Comparison of ENCODE assay signal across 8 cellular contexts in genomic region chr11:12043959-12044772, GRCh38. TPM values are rescaled to one million over a fixed set of nuclear protein-coding genes. Genes with fewer than 3 reads are reported as not detected.
DNase-seq lines count a peak whose midpoint lies in the region; ATAC-seq, FAIRE-seq and TF ChIP-seq lines count a peak whose summit lies in the region.

No MANE protein-coding gene starts in this region.

- intact Hi-C loops in GM12878 (cut with micrococcal nuclease; ENCODE audit: unreplicated experiment) (loop anchor here (1.0 kb wide), 2 partner anchors 113 to 255 kb away; no protein-coding TSS in a partner anchor), sigmoid colon (cut with DNase I) (loop anchor here (1.0 to 5.0 kb wide), 3 partner anchors 67 to 245 kb away; no protein-coding TSS in a partner anchor)

- H3K4me1 ChIP-seq in GM23248 (ENCODE audit: insufficient read depth): peaks cover 43% of the 10 kb centered on the region
- H3K4me1 ChIP-seq in GM12878 (ENCODE audit: control insufficient read depth, insufficient read depth, low read length): no peaks in the 10 kb centered on the region
- peaks cover 0 to 25% (median 20%) of the 10 kb centered on the region in 4 donors for H3K4me1 ChIP-seq in sigmoid colon

- whole genome bisulfite sequencing in GM23248 (ENCODE audit: low coverage in 1 of 2, low lambda C conversion rate in 2 of 2, missing lambda C conversion rate in 2 of 2), 2 experiments: 4 to 5% methylated on average over 13 of the region's 13 CpGs
- WGBS in GM12878 (ENCODE audit: insufficient coverage, insufficient replicate concordance, low lambda C conversion rate, missing lambda C conversion rate): 25% methylated on average over 13 of the region's 13 CpGs
- 16 to 30% methylated on average over 13 of the region's 13 CpGs for WGBS in sigmoid colon, 2 donors

- RAD21 ChIA-PET in GM12878 (lab: Charles Lee; ENCODE audit: unreplicated experiment): interaction anchor here (0.6 to 1.6 kb wide), 10 partner anchors 10 to 1235 kb away, joined by 3 to 12 read pairs (median 3); partner anchors contain the start of gene EIF4G2

- TF ChIP-seq CTCF in NB4 (IDR thresholded peaks at IDR 0.05; ENCODE audit: low read depth, low read length): peak; percentile 80
- TF ChIP-seq CTCF in GM12878 (IDR thresholded peaks at IDR 0.05 in 2 of 3, conservative IDR thresholded peaks at IDR 0.05 in 1 of 3; ENCODE audit: control insufficient read depth in 2 of 3, extremely low read depth in 1 of 3, insufficient read depth in 1 of 3, low read depth in 3 of 3, low read length in 3 of 3): peak; percentile 72 to 92 (median 85)
- peak; percentile 87 to 96 (median 92) for TF ChIP-seq CTCF in sigmoid colon (IDR thresholded peaks at IDR 0.05)

- peaks cover 5% of the 10 kb centered on the region for H3K27me3 Mint-ChIP-seq in T-helper 2 cell treated with Interferon-gamma antibody and Interleukin-4, amounts not matched to agents 5 μg/mL and 100 μg/mL, for 36 hours (ENCODE audit: low read depth)

- no peaks in the 10 kb centered on the region for H3K9me3 ChIP-seq in GM23248 (ENCODE audit: low read depth)
- no peaks in the 10 kb centered on the region; the same call in 2 of the 3 replicates for H3K9me3 ChIP-seq in GM12878 (replicated peaks; ENCODE audit: control insufficient read depth, insufficient read depth, low read length)
- H3K9me3 ChIP-seq in sigmoid colon: no peaks in the 10 kb centered on the region

- H3K79me2 ChIP-seq in GM23248 (ENCODE audit: insufficient read depth): no peaks in the 10 kb centered on the region
- H3K79me2 ChIP-seq in GM12878 (ENCODE audit: control insufficient read depth, insufficient read depth, low read length): no peaks in the 10 kb centered on the region

- no peak for TF ChIP-seq POLR2A in NB4 (IDR thresholded peaks at IDR 0.05; ENCODE audit: extremely low read depth, insufficient read length)
- no peak for TF ChIP-seq POLR2A in GM12878 (IDR thresholded peaks at IDR 0.05; ENCODE audit: low read depth, low read length)
- no peak for TF ChIP-seq POLR2A in sigmoid colon (IDR thresholded peaks at IDR 0.05)

- H3K36me3 ChIP-seq in GM23248 (ENCODE audit: low read depth) (no peaks in the 10 kb centered on the region), GM12878 (ENCODE audit: control insufficient read depth in 2 of 2, insufficient read depth in 2 of 2, low read length in 1 of 2) (no peaks in the 10 kb centered on the region), sigmoid colon (no peaks in the 10 kb centered on the region)

- H3K4me3 Mint-ChIP-seq in T-helper 2 cell treated with Interferon-gamma antibody and Interleukin-4, amounts not matched to agents 5 μg/mL and 100 μg/mL, for 36 hours: no peak overlapping the region

- FAIRE-seq in GM12878 (lab: Jason Lieb, UNC): peak; percentile 61

- H2AFZ ChIP-seq in GM23248: peak overlapping the region; percentile 60
- peak overlapping the region; percentile 12; the same call in 1 of the 2 replicates for H2AFZ ChIP-seq in GM12878 (ENCODE audit: control insufficient read depth, low read depth, low read length)

- H3K9me2 ChIP-seq in GM23248 (ENCODE audit: insufficient read depth): no peaks in the 10 kb centered on the region

- POLR2A ChIA-PET in GM12878 (lab: Charles Lee): no interaction called here

- in situ Hi-C loops in GM23248 (cut with MboI): loop anchor here (10.0 kb wide), 1 partner anchor 249 kb away; no protein-coding TSS in a partner anchor
- in situ Hi-C loops in GM12878 (cut with MboI): no loop called here

- no peaks in the 10 kb centered on the region for H4K20me1 ChIP-seq in GM23248 (ENCODE audit: insufficient read depth)
- no peaks in the 10 kb centered on the region for H4K20me1 ChIP-seq in GM12878 (ENCODE audit: control insufficient read depth, insufficient read depth)

- H3K4me2 ChIP-seq in GM23248 (ENCODE audit: unreplicated experiment) (peak overlapping the region; percentile 80), GM12878 (ENCODE audit: control insufficient read depth, insufficient read depth) (no peak overlapping the region)

- peaks cover 40% of the 10 kb centered on the region for H3F3A ChIP-seq in GM23248 (ENCODE audit: insufficient read depth)

- H3K27ac Mint-ChIP-seq in T-helper 2 cell treated with Interferon-gamma antibody and Interleukin-4, amounts not matched to agents 5 μg/mL and 100 μg/mL, for 36 hours: no peak overlapping the region

- ATAC-seq in GM12878 (peak; percentile 90), GM19397 (IDR thresholded peaks at IDR 0.05; ENCODE audit: unreplicated experiment) (no peak)

- no peaks in the 10 kb centered on the region for H3K27me3 ChIP-seq in GM23248 (replicated peaks; ENCODE audit: insufficient read depth)
- H3K27me3 ChIP-seq in GM12878 (replicated peaks in 1 of 2; ENCODE audit: control insufficient read depth in 2 of 2, insufficient read depth in 2 of 2, low read length in 1 of 2): no peaks in the 10 kb centered on the region
- no peaks in the 10 kb centered on the region for H3K27me3 ChIP-seq in sigmoid colon

- BruUV-seq in GM12878 (replicated peaks; lab: Mats Ljungman, UMichigan): no TSS peak

- CTCF ChIA-PET in GM12878 (lab: Yijun Ruan, JAX): interaction anchor here (0.6 to 6.8 kb wide), 27 partner anchors 10 to 1117 kb away, joined by 3 to 214 read pairs (median 4); no protein-coding TSS in a partner anchor

- no peaks in the 10 kb centered on the region for H3K9me3 Mint-ChIP-seq in T-helper 2 cell treated with Interferon-gamma antibody and Interleukin-4, amounts not matched to agents 5 μg/mL and 100 μg/mL, for 36 hours

- no peaks in the 10 kb centered on the region for H3K36me3 Mint-ChIP-seq in T-helper 2 cell treated with Interferon-gamma antibody and Interleukin-4, amounts not matched to agents 5 μg/mL and 100 μg/mL, for 36 hours (ENCODE audit: low read depth)

- peaks cover 11% of the 10 kb centered on the region for H3K4me1 Mint-ChIP-seq in T-helper 2 cell treated with Interferon-gamma antibody and Interleukin-4, amounts not matched to agents 5 μg/mL and 100 μg/mL, for 36 hours (ENCODE audit: low read depth)

- peak; percentile 59 for DNase-seq in DMS153 (lab: John Stamatoyannopoulos, UW)
- DNase-seq in GM23248: peak; percentile 94
- DNase-seq in NB4 (ENCODE audit: low read depth): peak; percentile 70
- DNase-seq in T-helper 2 cell treated with Interferon-gamma antibody and Interleukin-4, amounts not matched to agents 5 μg/mL and 100 μg/mL, for 36 hours (ENCODE audit: low spot score): peak; percentile 44
- no peak for DNase-seq in GM12878 (ENCODE audit: low read depth, low spot score)
- peak; percentile 66 to 69 for DNase-seq in hippocampal formation (lab: John Stamatoyannopoulos, UW)
- peak; percentile 95 for DNase-seq in sigmoid colon

- peak overlapping the region; percentile 96 for H3K27ac ChIP-seq in GM23248
- no peak overlapping the region for H3K27ac ChIP-seq in GM12878 (ENCODE audit: control insufficient read depth, insufficient read depth)
- H3K27ac ChIP-seq in sigmoid colon: peak overlapping the region; percentile 46 to 82 (median 74)

- H3K4me3 ChIP-seq in GM23248: peak overlapping the region; percentile 37
- no peak overlapping the region for H3K4me3 ChIP-seq in NB4 (ENCODE audit: low read depth, low read length)
- H3K4me3 ChIP-seq in GM12878: no peak overlapping the region
- peak overlapping the region in 1 of 4 donors; percentile 10 for H3K4me3 ChIP-seq in sigmoid colon

- H3K9ac ChIP-seq in GM23248 (peak overlapping the region; percentile 71), GM12878 (ENCODE audit: control insufficient read depth, insufficient read depth, low read length) (no peak overlapping the region)

- TF ChIP-seq RAD21 in GM12878 (IDR thresholded peaks at IDR 0.05; ENCODE audit: insufficient read depth, low read depth, low read length): peak; percentile 88

- no peak for TF ChIP-seq EP300 in GM12878 (IDR thresholded peaks at IDR 0.05; ENCODE audit: borderline replicate concordance in 1 of 2, control insufficient read depth in 1 of 2, low read depth in 2 of 2, low read length in 2 of 2)
- TF ChIP-seq EP300 in sigmoid colon (IDR thresholded peaks at IDR 0.05): peak in 3 of 4 donors; percentile 22 to 98 (median 39)

- SMC1A ChIA-PET in GM12878 (lab: Charles Lee; ENCODE audit: uncharacterized antibody, unreplicated experiment): interaction anchor here (0.6 to 5.6 kb wide), 9 partner anchors 77 to 256 kb away, joined by 3 to 26 read pairs (median 3); no protein-coding TSS in a partner anchor

TF ChIP-seq in GM12878, 131 proteins besides CTCF, POLR2A, EP300 and RAD21 (continues in another document):
- TF ChIP-seq IRF4 (IDR thresholded peaks at IDR 0.05; ENCODE audit: low read depth, low read length): peak; percentile 42; the same call in 1 of the 2 replicates
- TF ChIP-seq BACH1 (IDR thresholded peaks at IDR 0.05; ENCODE audit: borderline replicate concordance): no peak
- TF ChIP-seq TCF12 (IDR thresholded peaks at IDR 0.05; ENCODE audit: low read depth, low read length): 0 out of 2 replicates have a peak, but pooled peaks have one; percentile 21
- no peak for TF ChIP-seq BMI1 (IDR thresholded peaks at IDR 0.05; ENCODE audit: borderline replicate concordance)
- TF ChIP-seq YY1 (IDR thresholded peaks at IDR 0.05; ENCODE audit: low read depth, low read length): peak; percentile 65; the same call in 1 of the 2 replicates
- TF ChIP-seq JUNB (IDR thresholded peaks at IDR 0.05): no peak
- peak; percentile 42; the same call in 1 of the 2 replicates for TF ChIP-seq CHD2 (IDR thresholded peaks at IDR 0.05; ENCODE audit: borderline replicate concordance, low read depth, low read length)
- TF ChIP-seq CREM (IDR thresholded peaks at IDR 0.05; ENCODE audit: low read depth): no peak

RNA-seq across cellular contexts. Expression of gene DKK3, which starts 35.7 kb away (rescaled TPM):
- total RNA-seq in GM23248 (2014; rRNA removed; shearing (Covaris generic)): 189 and 225 TPM in 2 replicates
- 237 and 239 TPM in 2 replicates for polyA plus RNA-seq in GM23248 (2016; fragmentation: Nextera tagmentation; extraction: Ambion mirVana)
- total RNA-seq in GM12878 (2013; cell fraction: nucleolus; rRNA removed): not detected in 2 replicates
- total RNA-seq in GM12878 (2014; rRNA removed): not detected in 2 replicates
- total RNA-seq in GM12878 (2014; rRNA removed; fragmentation: Illumina TruSeq; extraction: Trizol): not detected in 2 replicates
- total RNA-seq in GM12878 (2021): 0.15 and 0.43 TPM in 2 replicates
- polyA plus RNA-seq in GM12878 (2011; ENCODE audit: low read depth): not detected
- 0.07 TPM in 1 of 2 replicates, not detected in the other for polyA plus RNA-seq in GM12878 (2011; rRNA removed)
- polyA plus RNA-seq in GM12878 (2011; cell fraction: cytosol; rRNA removed): not detected in 2 replicates
- not detected in 2 replicates for polyA plus RNA-seq in GM12878 (2011; cell fraction: nucleus; rRNA removed)
- polyA plus RNA-seq in GM12878 (2012): not detected in 2 replicates
- not detected in 2 replicates for polyA plus RNA-seq in GM12878 (2014; fragmentation: Illumina TruSeq; extraction: Trizol)
- polyA plus RNA-seq in GM12878 (2014; fragmentation: Nextera tagmentation; extraction: Ambion mirVana): not detected
- not detected in 2 replicates for polyA plus RNA-seq in GM12878 (2014; rRNA removed)
- polyA plus RNA-seq in GM12878 (2016; fragmentation: Nextera tagmentation; extraction: Ambion mirVana): under 1 TPM in 1 of 2 experiments, not detected in 1; 0.16 TPM
- 0.10 and 0.22 TPM in 2 replicates for polyA minus RNA-seq in GM12878 (2011; rRNA and poly(A)+ RNA removed)
- polyA minus RNA-seq in GM12878 (2011; cell fraction: cytosol; rRNA and poly(A)+ RNA removed): not detected in 2 replicates
- not detected in 2 replicates for polyA minus RNA-seq in GM12878 (2011; cell fraction: nucleus; rRNA and poly(A)+ RNA removed)
- total RNA-seq in sigmoid colon: 100 to 1,000 TPM in 2 of 4 donors, 10 to 100 TPM in 2; 83.6 to 181 (median 95.0) TPM
- polyA plus RNA-seq in sigmoid colon: 10 to 100 TPM in 1 of 3 donors, 1 to 10 TPM in 2; 6.0 to 15.2 (median 9.0) TPM

Comparison
In these comparisons a context has a peak if more than half of its experiments do, and no peak if none do; other contexts are left out.
1. RNA of gene DKK3, which starts 35.7 kb away (total RNA-seq): 189 to 225 TPM in GM23248 and 83.6 to 181 TPM in sigmoid colon; 0.15 to 0.43 TPM in GM12878; every median in the first group is over 10 times any median in the second.
2. Peak in every context shown above with its lines, with median percentiles within 50 percentile points of each other: CTCF ChIP-seq.